ENCODE assay signal across 8 cellular contexts in genomic region chrX:48957827-48958634, GRCh38. TPM values are rescaled to one million over a fixed set of nuclear protein-coding genes. Genes with fewer than 3 reads are reported as not detected.
DNase-seq lines count a peak whose midpoint lies in the region; ATAC-seq and TF ChIP-seq lines count a peak whose summit lies in the region.

No MANE protein-coding gene starts in this region.

- H3K27me3 ChIP-seq in muscle layer of colon (ENCODE audit: control insufficient read depth in 1 of 2, insufficient read depth in 2 of 2, low read length in 2 of 2): no peaks in the 10 kb centered on the region

- peak; percentile 80 for ATAC-seq in GM21737 (IDR thresholded peaks at IDR 0.05; ENCODE audit: unreplicated experiment)
- ATAC-seq in esophagus mucosa: peak; percentile 93

- no peaks in the 10 kb centered on the region for H3K9me3 ChIP-seq in muscle layer of colon (ENCODE audit: low read length)

- peak overlapping the region; percentile 36 to 58 for H3K4me3 ChIP-seq in muscle layer of colon (ENCODE audit: low read depth in 1 of 2, low read length in 2 of 2)

- peaks cover 15% of the 10 kb centered on the region for H3K36me3 ChIP-seq in muscle layer of colon (ENCODE audit: insufficient read depth, low read length)

- peak overlapping the region; percentile 27 for H3K9ac ChIP-seq in muscle layer of colon (ENCODE audit: low read length)

- peak; percentile 98 for DNase-seq in DMS53 treated with DMSO at 0.1 percent for 48 hours (lab: John Stamatoyannopoulos, UW; ENCODE audit: unreplicated experiment)
- peak; percentile 75 for DNase-seq in KG1 (lab: John Stamatoyannopoulos, UW)
- DNase-seq in activated T-cell treated with anti-CD3 and anti-CD28 coated beads, Interleukin-2, amount 50 U/mL, for 48 hours: peak; percentile 91 to 92
- peak; percentile 80 to 82 for DNase-seq in stimulated activated CD8-positive, alpha-beta memory T cell treated with anti-CD3 and anti-CD28 coated beads, Interleukin-7, amount 100 ng/mL, for 1 hour (ENCODE audit: low read depth in 2 of 2)

- peak overlapping the region; percentile 90 for H3K27ac ChIP-seq in muscle layer of colon (ENCODE audit: low read depth, low read length)

- H3K4me1 ChIP-seq in muscle layer of colon (ENCODE audit: insufficient read depth, low read length): peaks cover 32% of the 10 kb centered on the region

TF ChIP-seq in PFSK-1, 5 proteins besides CTCF, POLR2A, EP300 and RAD21:
- TF ChIP-seq SIN3A (IDR thresholded peaks at IDR 0.05; ENCODE audit: borderline replicate concordance, insufficient read depth, low read length) (no peak), TAF1 (IDR thresholded peaks at IDR 0.05; ENCODE audit: borderline replicate concordance, insufficient read depth, low read length) (peak; percentile 46; the same call in 1 of the 2 replicates), FOXP2 (optimal IDR thresholded peaks at IDR 0.05; ENCODE audit: borderline replicate concordance, extremely low read depth, extremely low read length, insufficient read depth) (no peak), REST (IDR thresholded peaks at IDR 0.05; ENCODE audit: insufficient read depth in 1 of 2, low read depth in 2 of 2, low read length in 2 of 2) (no peak), POLR2AphosphoS5 (IDR thresholded peaks at IDR 0.05; ENCODE audit: low read depth, low read length) (0 out of 2 replicates have a peak, but pooled peaks have one; percentile 57)

RNA-seq across cellular contexts. Expression of gene OTUD5, which starts 0.6 kb away (rescaled TPM):
- 85.9 TPM for polyA plus RNA-seq in PFSK-1 (2012; ENCODE audit: insufficient read length, low read depth)
- total RNA-seq in esophagus mucosa: 20.3 TPM

RNA-seq across cellular contexts. Expression of gene KCND1, which starts 13.6 kb away (rescaled TPM):
- 4.0 TPM for polyA plus RNA-seq in PFSK-1 (2012; ENCODE audit: insufficient read length, low read depth)
- total RNA-seq in esophagus mucosa: 0.28 TPM

RNA-seq across cellular contexts. Expression of gene PIM2, which starts 39.2 kb away (rescaled TPM):
- 6.9 TPM for polyA plus RNA-seq in PFSK-1 (2012; ENCODE audit: insufficient read length, low read depth)
- total RNA-seq in esophagus mucosa: 4.4 TPM

RNA-seq across cellular contexts. Expression of gene GRIPAP1, which starts 44.0 kb away (rescaled TPM):
- 44.6 TPM for polyA plus RNA-seq in PFSK-1 (2012; ENCODE audit: insufficient read length, low read depth)
- 21.2 TPM for total RNA-seq in esophagus mucosa

RNA-seq across cellular contexts. Expression of gene SLC35A2, which starts 46.6 kb away (rescaled TPM):
- 31.3 TPM for polyA plus RNA-seq in PFSK-1 (2012; ENCODE audit: insufficient read length, low read depth)
- total RNA-seq in esophagus mucosa: 17.4 TPM

Comparison
In these comparisons a context has a peak if more than half of its experiments do, and no peak if none do; other contexts are left out.
1. Peak in every context shown above with its lines: DNase-seq, ATAC-seq, H3K4me3 ChIP-seq and H3K27ac ChIP-seq.